Comparison of ENCODE assay signal across 1 cellular context in the genomic region with DNA sequence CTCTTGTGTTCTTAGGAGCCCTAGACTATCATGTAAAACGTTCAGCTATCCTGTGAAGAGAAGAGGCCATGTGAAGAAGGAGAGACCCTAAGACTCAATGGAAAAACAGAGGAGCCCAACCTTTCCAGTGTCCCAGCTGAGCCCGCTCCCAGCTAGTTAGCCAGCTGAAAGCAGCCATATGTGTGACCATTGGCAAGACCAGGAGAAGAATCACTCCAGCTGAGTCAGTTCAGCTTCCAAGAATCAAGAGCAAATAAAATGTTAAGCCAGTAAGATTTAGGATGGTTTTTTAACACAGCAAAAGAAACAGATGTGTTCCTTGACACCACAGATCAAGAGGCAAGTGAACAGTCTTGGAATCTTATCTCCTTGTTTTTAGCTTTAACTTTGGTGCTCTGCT.
TF ChIP-seq lines count a peak whose summit lies in the region.

No MANE protein-coding gene starts in this region.

TF ChIP-seq in endothelial cell of umbilical vein, 7 proteins besides CTCF, POLR2A, EP300 and RAD21:
- no peak for TF ChIP-seq FOS (IDR thresholded peaks at IDR 0.05; ENCODE audit: borderline replicate concordance, insufficient read depth, low read length)
- no peak for TF ChIP-seq JUN (IDR thresholded peaks at IDR 0.05; ENCODE audit: borderline replicate concordance, insufficient read depth, insufficient read length, low read depth)
- TF ChIP-seq MYC (IDR thresholded peaks at IDR 0.05; ENCODE audit: low read depth, low read length) = no peak
- no peak for TF ChIP-seq POLR2AphosphoS5 (IDR thresholded peaks at IDR 0.05; ENCODE audit: insufficient read depth, low read depth, low read length)
- no peak for TF ChIP-seq EZH2 (IDR thresholded peaks at IDR 0.05; ENCODE audit: borderline replicate concordance, low read depth, low read length, severe bottlenecking)
- TF ChIP-seq, protein P1, sequence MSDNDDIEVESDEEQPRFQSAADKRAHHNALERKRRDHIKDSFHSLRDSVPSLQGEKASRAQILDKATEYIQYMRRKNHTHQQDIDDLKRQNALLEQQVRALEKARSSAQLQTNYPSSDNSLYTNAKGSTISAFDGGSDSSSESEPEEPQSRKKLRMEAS (IDR thresholded peaks at IDR 0.05; ENCODE audit: insufficient read depth, insufficient read length) = no peak
- no peak for TF ChIP-seq GATA2 (IDR thresholded peaks at IDR 0.05; ENCODE audit: insufficient read depth, insufficient read length, low read depth, low read length)
